18 cellular contexts compared by ENCODE assay signal in the genomic region with DNA sequence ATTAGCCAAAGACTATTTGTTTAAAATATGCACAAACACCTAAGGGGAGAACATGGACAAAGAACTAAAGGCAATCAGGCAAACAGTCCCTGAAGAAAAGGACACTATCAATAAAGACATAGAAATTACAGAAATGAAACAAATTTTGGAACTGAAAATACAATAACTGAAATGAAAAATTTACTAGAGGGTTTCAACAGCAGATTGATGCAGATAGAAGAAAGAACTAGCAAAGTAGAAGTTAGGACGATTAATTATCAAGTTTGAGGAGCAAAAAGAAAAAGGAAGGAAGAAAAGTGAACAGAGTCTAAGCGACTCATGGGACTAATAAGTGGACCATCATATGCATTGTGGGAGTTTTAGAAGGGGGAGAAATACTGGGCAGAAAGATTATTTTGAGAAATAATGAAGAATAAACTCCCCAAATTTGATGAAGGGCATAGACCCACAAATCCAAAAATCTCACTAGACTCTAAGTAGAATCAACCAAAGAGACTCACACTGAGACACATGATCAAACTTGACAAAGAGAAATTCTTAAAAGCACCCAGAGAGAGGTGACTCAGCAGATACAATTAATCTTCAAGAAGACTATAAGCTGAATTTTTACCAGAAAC.
DNase-seq lines count a peak whose midpoint lies in the region; ATAC-seq, FAIRE-seq and TF ChIP-seq lines count a peak whose summit lies in the region.
"Had no signal": no experiment of that assay in that cellular context is flagged by ENCODE, and none has a peak within 500 bp of the region (broad histone marks: within the 10 kb centered on the region; RNA-seq: fewer than 3 reads in every experiment).

No MANE protein-coding gene starts in this region.

- CTCF ChIA-PET in HepG2 (lab: Yijun Ruan, JAX; ENCODE audit: low intra/inter-chr PET ratio, low total read pairs), result no interaction called here

- in situ Hi-C loops in HepG2 (cut with HindIII; ENCODE audit: extremely low pct_ligation_motif_present, low pct_unique_long_range_greater_than_20kb), result no loop called here

- peak overlapping the region; percentile 37 for H3K27ac Mint-ChIP-seq in chondrocyte (ENCODE audit: unreplicated experiment)
- peak overlapping the region; percentile 73 for H3K27ac Mint-ChIP-seq in type B pancreatic cell
- no peak overlapping the region for H3K27ac Mint-ChIP-seq in mesothelial cell of epicardium
- H3K27ac Mint-ChIP-seq: CD8-positive, alpha-beta T cell had no signal

- POLR2A ChIA-PET in HepG2 (lab: Yijun Ruan, JAX), result no interaction called here

- H3K27ac ChIP-seq in HepG2 (ENCODE audit: extremely low read length, insufficient read depth, low read length) (no peak overlapping the region), right lobe of liver (no peak overlapping the region), spleen (no peak overlapping the region)
- H3K27ac ChIP-seq: BLaER1, GM23248 had no signal

- no peaks in the 10 kb centered on the region for H3K27me3 Mint-ChIP-seq in chondrocyte (ENCODE audit: low read depth)
- peaks cover 2% of the 10 kb centered on the region for H3K27me3 Mint-ChIP-seq in type B pancreatic cell
- H3K27me3 Mint-ChIP-seq in mesothelial cell of epicardium (ENCODE audit: low read depth), result no peaks in the 10 kb centered on the region

- no peak overlapping the region for H3K4me3 ChIP-seq in HepG2 (replicated peaks in 1 of 3; ENCODE audit: insufficient read depth in 1 of 3, low read depth in 2 of 3, low read length in 3 of 3)
- no peak overlapping the region for H3K4me3 ChIP-seq in right lobe of liver
- no peak overlapping the region for H3K4me3 ChIP-seq in spleen
- H3K4me3 ChIP-seq: BLaER1, GM12878, GM23248 had no signal

- DNase-seq in HepG2 (ENCODE audit: low spot score) (no peak), right lobe of liver (no peak), MV-4-11 (lab: John Stamatoyannopoulos, UW) (peak; percentile 9), chondrocyte (ENCODE audit: low spot score) (no peak), type B pancreatic cell (ENCODE audit: extremely low spot score, unreplicated experiment) (no peak), OCI-M2 (lab: John Stamatoyannopoulos, UW; ENCODE audit: unreplicated experiment) (no peak), mesothelial cell of epicardium (ENCODE audit: low spot score in 2 of 2, unreplicated experiment in 2 of 2) (no peak), spleen (no peak)
- DNase-seq: 8988T; Calu3; CD8-positive, alpha-beta T cell; DMS79 treated with DMSO at 0.1 percent for 48 hours; GM23248; HCEC 1CT had no signal

- no peaks in the 10 kb centered on the region for H3K4me1 ChIP-seq in HepG2 (ENCODE audit: insufficient read depth, low read length)
- H3K4me1 ChIP-seq in right lobe of liver, result no peaks in the 10 kb centered on the region
- H3K4me1 ChIP-seq in spleen, result peaks cover 0 to under 1% (median 0%) of the 10 kb centered on the region in 6 donors
- H3K4me1 ChIP-seq: BLaER1 had no signal

- TF ChIP-seq CTCF in HepG2 (CRISPR knock-in tag; IDR thresholded peaks at IDR 0.05), result no peak
- no peak for TF ChIP-seq CTCF in right lobe of liver (IDR thresholded peaks at IDR 0.05)
- no peak for TF ChIP-seq CTCF in chondrocyte (IDR thresholded peaks at IDR 0.05)
- no peak for TF ChIP-seq CTCF in type B pancreatic cell (conservative IDR thresholded peaks at IDR 0.05)
- TF ChIP-seq CTCF in mesothelial cell of epicardium (IDR thresholded peaks at IDR 0.05; ENCODE audit: unreplicated experiment), result no peak
- TF ChIP-seq CTCF in spleen (IDR thresholded peaks at IDR 0.05 in 8 of 11, conservative IDR thresholded peaks at IDR 0.05 in 3 of 11), result no peak

- ATAC-seq in HepG2, result no peak
- ATAC-seq in right lobe of liver, result no peak
- ATAC-seq: CD8-positive, alpha-beta T cell; GM12878 had no signal

- BruUV-seq in HepG2 (replicated peaks; lab: Mats Ljungman, UMichigan), result no TSS peak

- no peak for TF ChIP-seq POLR2A in HepG2 (IDR thresholded peaks at IDR 0.05; ENCODE audit: insufficient read depth in 1 of 2, low read depth in 2 of 2, low read length in 2 of 2)
- TF ChIP-seq POLR2A in right lobe of liver (IDR thresholded peaks at IDR 0.05), result no peak
- TF ChIP-seq POLR2A in spleen (IDR thresholded peaks at IDR 0.05), result no peak

- WGBS in HepG2 (ENCODE audit: low lambda C conversion rate), result 3% methylated on average over 2 of the region's 2 CpGs
- WGBS in right lobe of liver (ENCODE audit: insufficient coverage, low coverage, low lambda C conversion rate, missing lambda C conversion rate), result 58% methylated on average over 2 of the region's 2 CpGs
- WGBS in spleen, 5 donors, result 86 to 98% (median 90%) methylated on average over 2 of the region's 2 CpGs

- H3K9me3 ChIP-seq in HepG2 (ENCODE audit: low read length), result peaks cover 9% of the 10 kb centered on the region; the same call in 1 of the 2 replicates
- no peaks in the 10 kb centered on the region for H3K9me3 ChIP-seq in right lobe of liver
- peaks cover 0 to 45% (median 40%) of the 10 kb centered on the region in 8 donors for H3K9me3 ChIP-seq in spleen

- H3K36me3 ChIP-seq in HepG2 (replicated peaks in 1 of 2; ENCODE audit: control insufficient read depth in 1 of 2, insufficient read depth in 2 of 2, low read length in 2 of 2), result no peaks in the 10 kb centered on the region
- no peaks in the 10 kb centered on the region for H3K36me3 ChIP-seq in right lobe of liver
- H3K36me3 ChIP-seq in spleen, result no peaks in the 10 kb centered on the region

- FAIRE-seq in HepG2 (lab: Jason Lieb, UNC), result no peak
- FAIRE-seq: GM12878, GM19239, H54 had no signal

- TF ChIP-seq EP300 in HepG2 (IDR thresholded peaks at IDR 0.05; ENCODE audit: low read depth in 2 of 2, low read length in 2 of 2), result no peak
- TF ChIP-seq EP300 in HepG2 (CRISPR knock-in tag; IDR thresholded peaks at IDR 0.05; ENCODE audit: borderline replicate concordance), result no peak

- no peak overlapping the region for H3K9ac ChIP-seq in HepG2 (ENCODE audit: insufficient read depth, low read depth, low read length)
- H3K9ac ChIP-seq: BLaER1, GM23248 had no signal

- intact Hi-C loops in HepG2 (cut with micrococcal nuclease; ENCODE audit: unreplicated experiment) (no loop called here), right lobe of liver (cut with DNase I) (loop anchor here in 1 of 2 donors (10.0 kb wide), 2 partner anchors 77 to 207 kb away; no protein-coding TSS in a partner anchor), spleen (cut with DNase I; ENCODE audit: low total_unique reads) (no loop called here)

- H3K9me3 Mint-ChIP-seq in chondrocyte (ENCODE audit: low read depth), result peaks cover 26% of the 10 kb centered on the region
- peaks cover 17% of the 10 kb centered on the region for H3K9me3 Mint-ChIP-seq in type B pancreatic cell
- H3K9me3 Mint-ChIP-seq in mesothelial cell of epicardium, result peaks cover 49% of the 10 kb centered on the region

- H3K4me1 Mint-ChIP-seq in chondrocyte (ENCODE audit: low read depth), result peaks cover 36% of the 10 kb centered on the region
- no peaks in the 10 kb centered on the region for H3K4me1 Mint-ChIP-seq in type B pancreatic cell (ENCODE audit: unreplicated experiment)
- no peaks in the 10 kb centered on the region for H3K4me1 Mint-ChIP-seq in mesothelial cell of epicardium

- H2AFZ ChIP-seq in HepG2 (ENCODE audit: low read length), result no peak overlapping the region
- H2AFZ ChIP-seq: GM23248 had no signal

- H4K20me1 ChIP-seq in HepG2 (ENCODE audit: insufficient read depth, low read length), result no peaks in the 10 kb centered on the region

- H3K4me2 ChIP-seq in HepG2 (ENCODE audit: low read depth, low read length), result no peak overlapping the region
- H3K4me2 ChIP-seq: BLaER1 had no signal

- H3K36me3 Mint-ChIP-seq in chondrocyte (ENCODE audit: low read depth) (peaks cover 11% of the 10 kb centered on the region), type B pancreatic cell (peaks cover 30% of the 10 kb centered on the region), mesothelial cell of epicardium (peaks cover 39% of the 10 kb centered on the region)

- TF ChIP-seq RAD21 in HepG2 (CRISPR knock-in tag; IDR thresholded peaks at IDR 0.05), result no peak

- no peaks in the 10 kb centered on the region for H3K79me2 ChIP-seq in HepG2 (ENCODE audit: insufficient read depth, low read length)

- H3K4me3 Mint-ChIP-seq in chondrocyte (ENCODE audit: unreplicated experiment) (no peak overlapping the region), type B pancreatic cell (peak overlapping the region; percentile 16), mesothelial cell of epicardium (no peak overlapping the region)
- H3K4me3 Mint-ChIP-seq: CD8-positive, alpha-beta T cell had no signal

- no peaks in the 10 kb centered on the region for H3K27me3 ChIP-seq in HepG2 (ENCODE audit: control insufficient read depth in 1 of 2, insufficient read depth in 2 of 2, low read length in 2 of 2)
- no peaks in the 10 kb centered on the region for H3K27me3 ChIP-seq in right lobe of liver
- no peaks in the 10 kb centered on the region for H3K27me3 ChIP-seq in spleen (replicated peaks in 1 of 7)

TF ChIP-seq in HepG2, 621 proteins besides CTCF, POLR2A, EP300 and RAD21 (continues in another document):
- TF ChIP-seq ZNF160 (CRISPR knock-in tag; IDR thresholded peaks at IDR 0.05), result peak; percentile 88
